ENCODE assay signal across 2 cellular contexts in the genomic region with DNA sequence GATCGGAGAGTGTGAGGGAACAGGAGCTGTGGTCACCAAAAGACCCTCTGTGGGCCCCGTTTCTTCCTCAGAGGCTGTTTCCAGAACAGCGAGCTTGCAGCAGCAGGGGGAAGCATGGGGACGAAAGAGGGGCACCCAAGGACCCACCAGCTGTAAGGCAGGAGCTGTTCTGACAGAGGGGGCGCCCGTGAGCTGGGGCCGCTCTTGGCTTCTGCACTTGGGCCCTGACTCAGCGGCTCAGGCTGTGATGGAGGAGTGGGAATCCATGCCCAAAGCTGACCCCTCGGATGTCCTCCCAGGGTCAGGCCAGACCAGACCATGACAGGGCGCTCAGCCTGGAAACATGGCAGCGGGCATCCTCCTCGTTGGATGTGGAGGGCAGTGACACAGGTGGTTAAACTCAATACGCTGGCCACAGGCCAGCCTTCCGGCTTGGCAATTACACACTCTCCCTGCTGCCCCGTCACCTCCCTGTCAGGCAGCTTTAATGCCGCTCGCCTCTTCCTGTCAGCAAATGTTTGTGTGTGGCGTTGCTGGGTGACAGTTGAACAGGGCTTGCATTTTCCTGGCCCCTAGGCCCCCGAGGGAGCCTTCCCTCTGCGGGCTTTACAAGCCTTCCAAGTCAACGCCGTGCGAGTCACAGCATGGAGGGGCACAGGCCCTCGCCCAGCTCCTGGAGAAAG.
TF ChIP-seq lines count a peak whose summit lies in the region.

No MANE protein-coding gene starts in this region.

TF ChIP-seq in SK-N-SH treated with all-trans-retinoic acid at 6 μM for 48 hours, 23 proteins besides CTCF, POLR2A, EP300 and RAD21 (continued from another document):
- TF ChIP-seq, protein P1, sequence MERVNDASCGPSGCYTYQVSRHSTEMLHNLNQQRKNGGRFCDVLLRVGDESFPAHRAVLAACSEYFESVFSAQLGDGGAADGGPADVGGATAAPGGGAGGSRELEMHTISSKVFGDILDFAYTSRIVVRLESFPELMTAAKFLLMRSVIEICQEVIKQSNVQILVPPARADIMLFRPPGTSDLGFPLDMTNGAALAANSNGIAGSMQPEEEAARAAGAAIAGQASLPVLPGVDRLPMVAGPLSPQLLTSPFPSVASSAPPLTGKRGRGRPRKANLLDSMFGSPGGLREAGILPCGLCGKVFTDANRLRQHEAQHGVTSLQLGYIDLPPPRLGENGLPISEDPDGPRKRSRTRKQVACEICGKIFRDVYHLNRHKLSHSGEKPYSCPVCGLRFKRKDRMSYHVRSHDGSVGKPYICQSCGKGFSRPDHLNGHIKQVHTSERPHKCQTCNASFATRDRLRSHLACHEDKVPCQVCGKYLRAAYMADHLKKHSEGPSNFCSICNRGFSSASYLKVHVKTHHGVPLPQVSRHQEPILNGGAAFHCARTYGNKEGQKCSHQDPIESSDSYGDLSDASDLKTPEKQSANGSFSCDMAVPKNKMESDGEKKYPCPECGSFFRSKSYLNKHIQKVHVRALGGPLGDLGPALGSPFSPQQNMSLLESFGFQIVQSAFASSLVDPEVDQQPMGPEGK (CRISPR knock-in tag; IDR thresholded peaks at IDR 0.05; ENCODE audit: borderline replicate concordance): no peak
- TF ChIP-seq ESRRG (CRISPR knock-in tag; IDR thresholded peaks at IDR 0.05) (no peak), ZC3H10 (CRISPR knock-in tag; IDR thresholded peaks at IDR 0.05) (no peak), ZFP3 (CRISPR knock-in tag; IDR thresholded peaks at IDR 0.05) (no peak), GLIS3 (CRISPR knock-in tag; IDR thresholded peaks at IDR 0.05) (no peak), TCF4 (CRISPR knock-in tag; IDR thresholded peaks at IDR 0.05; ENCODE audit: borderline replicate concordance) (no peak), TOX (CRISPR knock-in tag; IDR thresholded peaks at IDR 0.05; ENCODE audit: borderline replicate concordance) (no peak)
- TF ChIP-seq, protein P2, sequence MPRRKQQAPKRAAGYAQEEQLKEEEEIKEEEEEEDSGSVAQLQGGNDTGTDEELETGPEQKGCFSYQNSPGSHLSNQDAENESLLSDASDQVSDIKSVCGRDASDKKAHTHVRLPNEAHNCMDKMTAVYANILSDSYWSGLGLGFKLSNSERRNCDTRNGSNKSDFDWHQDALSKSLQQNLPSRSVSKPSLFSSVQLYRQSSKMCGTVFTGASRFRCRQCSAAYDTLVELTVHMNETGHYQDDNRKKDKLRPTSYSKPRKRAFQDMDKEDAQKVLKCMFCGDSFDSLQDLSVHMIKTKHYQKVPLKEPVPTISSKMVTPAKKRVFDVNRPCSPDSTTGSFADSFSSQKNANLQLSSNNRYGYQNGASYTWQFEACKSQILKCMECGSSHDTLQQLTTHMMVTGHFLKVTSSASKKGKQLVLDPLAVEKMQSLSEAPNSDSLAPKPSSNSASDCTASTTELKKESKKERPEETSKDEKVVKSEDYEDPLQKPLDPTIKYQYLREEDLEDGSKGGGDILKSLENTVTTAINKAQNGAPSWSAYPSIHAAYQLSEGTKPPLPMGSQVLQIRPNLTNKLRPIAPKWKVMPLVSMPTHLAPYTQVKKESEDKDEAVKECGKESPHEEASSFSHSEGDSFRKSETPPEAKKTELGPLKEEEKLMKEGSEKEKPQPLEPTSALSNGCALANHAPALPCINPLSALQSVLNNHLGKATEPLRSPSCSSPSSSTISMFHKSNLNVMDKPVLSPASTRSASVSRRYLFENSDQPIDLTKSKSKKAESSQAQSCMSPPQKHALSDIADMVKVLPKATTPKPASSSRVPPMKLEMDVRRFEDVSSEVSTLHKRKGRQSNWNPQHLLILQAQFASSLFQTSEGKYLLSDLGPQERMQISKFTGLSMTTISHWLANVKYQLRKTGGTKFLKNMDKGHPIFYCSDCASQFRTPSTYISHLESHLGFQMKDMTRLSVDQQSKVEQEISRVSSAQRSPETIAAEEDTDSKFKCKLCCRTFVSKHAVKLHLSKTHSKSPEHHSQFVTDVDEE (CRISPR knock-in tag; IDR thresholded peaks at IDR 0.05): no peak

TF ChIP-seq in SK-N-SH, 30 proteins besides CTCF, POLR2A, EP300 and RAD21 (continued from another document):
- TF ChIP-seq, protein P3, sequence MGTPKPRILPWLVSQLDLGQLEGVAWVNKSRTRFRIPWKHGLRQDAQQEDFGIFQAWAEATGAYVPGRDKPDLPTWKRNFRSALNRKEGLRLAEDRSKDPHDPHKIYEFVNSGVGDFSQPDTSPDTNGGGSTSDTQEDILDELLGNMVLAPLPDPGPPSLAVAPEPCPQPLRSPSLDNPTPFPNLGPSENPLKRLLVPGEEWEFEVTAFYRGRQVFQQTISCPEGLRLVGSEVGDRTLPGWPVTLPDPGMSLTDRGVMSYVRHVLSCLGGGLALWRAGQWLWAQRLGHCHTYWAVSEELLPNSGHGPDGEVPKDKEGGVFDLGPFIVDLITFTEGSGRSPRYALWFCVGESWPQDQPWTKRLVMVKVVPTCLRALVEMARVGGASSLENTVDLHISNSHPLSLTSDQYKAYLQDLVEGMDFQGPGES (IDR thresholded peaks at IDR 0.05; ENCODE audit: low read depth, low read length): no peak
- TF ChIP-seq GABPA (IDR thresholded peaks at IDR 0.05; ENCODE audit: low read depth) (no peak), SIN3A (IDR thresholded peaks at IDR 0.05; ENCODE audit: borderline replicate concordance, low read depth, low read length) (no peak), TAF1 (IDR thresholded peaks at IDR 0.05; ENCODE audit: borderline replicate concordance, low read depth, low read length) (no peak), FOXJ3 (CRISPR knock-in tag; IDR thresholded peaks at IDR 0.05) (no peak), JUND (IDR thresholded peaks at IDR 0.05) (no peak), YY1 (IDR thresholded peaks at IDR 0.05; ENCODE audit: low read depth) (no peak)
